9 cellular contexts compared by ENCODE assay signal in the genomic region with DNA sequence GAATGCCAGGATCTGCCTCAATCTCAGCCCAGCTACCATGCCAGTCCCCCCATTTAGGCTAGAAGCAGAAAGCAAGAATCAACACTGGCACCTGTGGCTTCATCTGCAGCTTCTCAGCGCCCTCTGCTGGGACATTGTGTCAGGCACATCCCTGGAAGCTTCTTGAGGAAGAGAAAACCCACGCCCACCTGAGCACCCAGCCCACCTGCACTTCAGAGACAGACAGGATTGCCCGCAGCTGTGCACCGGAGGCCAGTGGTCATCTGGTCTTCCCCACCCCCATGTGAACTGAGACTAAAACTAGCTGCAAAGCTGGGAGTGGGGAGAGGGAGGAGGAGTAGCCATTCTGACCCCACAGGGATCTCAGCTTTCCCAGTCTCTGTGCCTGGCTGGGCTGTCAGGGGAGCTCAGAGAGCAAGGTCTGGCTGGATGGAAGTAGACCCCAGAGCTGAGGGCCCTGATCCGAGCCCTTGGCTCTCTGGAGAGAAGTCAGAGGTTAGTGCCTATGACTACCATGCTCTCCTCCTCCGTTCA.
DNase-seq lines count a peak whose midpoint lies in the region; ATAC-seq and TF ChIP-seq lines count a peak whose summit lies in the region.
"Had no signal": no experiment of that assay in that cellular context is flagged by ENCODE, and none has a peak within 500 bp of the region (broad histone marks: within the 10 kb centered on the region; RNA-seq: fewer than 3 reads in every experiment).

No MANE protein-coding gene starts in this region.

- no peaks in the 10 kb centered on the region for H3K36me3 ChIP-seq in GM23248 (ENCODE audit: low read depth)
- H3K36me3 ChIP-seq in parathyroid adenoma (ENCODE audit: control insufficient read depth, insufficient read depth, low read length) = no peaks in the 10 kb centered on the region
- no peaks in the 10 kb centered on the region for H3K36me3 ChIP-seq in vagina

- no peak for ATAC-seq in HG02623 (IDR thresholded peaks at IDR 0.05; ENCODE audit: unreplicated experiment)

- H3K79me2 ChIP-seq in GM23248 (ENCODE audit: insufficient read depth) (no peaks in the 10 kb centered on the region), parathyroid adenoma (no peaks in the 10 kb centered on the region)

- intact Hi-C loops in vagina (cut with DNase I) = no loop called here

- 17 to 18% methylated on average over 6 of the region's 6 CpGs for WGBS in GM23248 (ENCODE audit: low coverage in 1 of 2, low lambda C conversion rate in 2 of 2, missing lambda C conversion rate in 2 of 2), 2 experiments

- no peaks in the 10 kb centered on the region for H3F3A ChIP-seq in GM23248 (ENCODE audit: insufficient read depth)

- no peaks in the 10 kb centered on the region for H3K9me2 ChIP-seq in GM23248 (ENCODE audit: insufficient read depth)

- H3K27me3 ChIP-seq in GM23248 (replicated peaks; ENCODE audit: insufficient read depth) (peaks cover 5% of the 10 kb centered on the region; the same call in 1 of the 2 replicates), parathyroid adenoma (ENCODE audit: control insufficient read depth, insufficient read depth, low read length) (no peaks in the 10 kb centered on the region), vagina (no peaks in the 10 kb centered on the region)

- H3K4me3 ChIP-seq in GM23248 (no peak overlapping the region), parathyroid adenoma (ENCODE audit: low read depth, low read length) (no peak overlapping the region), vagina (no peak overlapping the region)
- H3K4me3 ChIP-seq: skin epidermis had no signal

- peak; percentile 23 for DNase-seq in COLO668 (lab: John Stamatoyannopoulos, UW; ENCODE audit: unreplicated experiment)
- peak; percentile 71 for DNase-seq in GM23248
- DNase-seq in NCI-H460 (ENCODE audit: extremely low read depth, low read depth) = peak; percentile 38
- DNase-seq in activated T-cell treated with anti-CD3 and anti-CD28 coated beads, Interleukin-2, amount 50 U/mL, for 1 hour = peak; percentile 46
- peak; percentile 28 for DNase-seq in fibroblast of the conjunctiva (ENCODE audit: low read depth)
- no peak for DNase-seq in vagina (ENCODE audit: extremely low spot score in 2 of 2)

- in situ Hi-C loops in GM23248 (cut with MboI) = no loop called here

- H3K27ac ChIP-seq in GM23248 = no peak overlapping the region
- no peak overlapping the region for H3K27ac ChIP-seq in parathyroid adenoma
- H3K27ac ChIP-seq in vagina = no peak overlapping the region
- H3K27ac ChIP-seq: skin epidermis had no signal

- H3K4me2 ChIP-seq in GM23248 (ENCODE audit: unreplicated experiment) (no peak overlapping the region), parathyroid adenoma (ENCODE audit: low read length) (no peak overlapping the region)

- peak; percentile 34 for TF ChIP-seq CTCF in parathyroid adenoma (IDR thresholded peaks at IDR 0.05)
- peak in 1 of 3 experiments; percentile 23 for TF ChIP-seq CTCF in vagina (IDR thresholded peaks at IDR 0.05)

- H3K9me3 ChIP-seq in GM23248 (ENCODE audit: low read depth) (no peaks in the 10 kb centered on the region), parathyroid adenoma (ENCODE audit: control insufficient read depth, low read length) (no peaks in the 10 kb centered on the region), vagina (no peaks in the 10 kb centered on the region)

- H3K4me1 ChIP-seq in GM23248 (ENCODE audit: insufficient read depth) = no peaks in the 10 kb centered on the region
- H3K4me1 ChIP-seq in parathyroid adenoma = peaks cover 2% of the 10 kb centered on the region
- no peaks in the 10 kb centered on the region for H3K4me1 ChIP-seq in vagina

- no peak for TF ChIP-seq POLR2A in vagina (IDR thresholded peaks at IDR 0.05)

- H2AFZ ChIP-seq in GM23248 (no peak overlapping the region), parathyroid adenoma (no peak overlapping the region)

- no peaks in the 10 kb centered on the region for H4K20me1 ChIP-seq in GM23248 (ENCODE audit: insufficient read depth)

- no peak overlapping the region for H3K9ac ChIP-seq in GM23248
- H3K9ac ChIP-seq in parathyroid adenoma = no peak overlapping the region

Comparison
In these comparisons a context has a peak if more than half of its experiments do, and no peak if none do; other contexts are left out.
1. DNase-seq: peak in COLO668 (single experiment), GM23248 (single experiment), NCI-H460 (single experiment), activated T-cell treated with anti-CD3 and anti-CD28 coated beads, Interleukin-2, amount 50 U/mL, for 1 hour (single experiment) and fibroblast of the conjunctiva (single experiment); none in vagina (0 of 2).